In the genomic region with DNA sequence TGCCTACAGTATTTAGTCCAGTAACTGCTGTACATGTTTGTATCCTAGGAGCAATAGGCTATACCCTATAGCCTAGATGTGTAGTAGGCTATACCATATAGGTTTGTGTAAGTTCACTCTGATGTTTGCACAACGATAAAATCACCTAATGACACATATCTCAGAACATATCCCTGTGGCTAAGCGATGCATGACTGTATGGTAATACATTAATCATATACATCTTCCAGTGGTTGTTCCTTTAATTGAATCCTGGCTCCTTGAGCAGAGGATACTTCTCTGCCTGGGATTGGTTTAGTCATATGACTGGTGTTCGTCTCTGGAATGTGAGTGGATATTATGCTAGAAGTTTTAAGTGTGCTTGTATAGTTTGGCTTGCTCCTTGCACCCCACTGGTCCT, we compare ENCODE assay signal across 20 cellular contexts.
A peak's percentile ranks its signal among the peaks of the same experiment; 100 is the strongest.
DNase-seq lines count a peak whose midpoint lies in the region; ATAC-seq, FAIRE-seq and TF ChIP-seq lines count a peak whose summit lies in the region.
"Had no signal": no experiment of that assay in that cellular context is flagged by ENCODE, and none has a peak within 500 bp of the region (broad histone marks: within the 10 kb centered on the region; RNA-seq: fewer than 3 reads in every experiment).

No MANE protein-coding gene starts in this region.

- H3K4me1 ChIP-seq in PC-3 (ENCODE audit: insufficient read depth, low read length) (peaks cover 12% of the 10 kb centered on the region), foreskin keratinocyte (no peaks in the 10 kb centered on the region)

- TF ChIP-seq POLR2A in GM12891 (IDR thresholded peaks at IDR 0.05; ENCODE audit: low read depth, low read length) = no peak

- intact Hi-C loops in PC-3 (cut with micrococcal nuclease) = no loop called here

- peak overlapping the region; percentile 3; the same call in 1 of the 2 replicates for H3K4me2 ChIP-seq in PC-3 (ENCODE audit: low read length)
- H3K4me2 ChIP-seq: BLaER1, GM23338 had no signal

- H3F3A ChIP-seq in PC-3 (ENCODE audit: low read length, unreplicated experiment) = no peaks in the 10 kb centered on the region

- H3K9me2 ChIP-seq in PC-3 (replicated peaks; ENCODE audit: low read length) = no peaks in the 10 kb centered on the region

- H3K4me3 ChIP-seq in PC-3 (ENCODE audit: low read length) (no peak overlapping the region), bronchial epithelial cell (ENCODE audit: low read depth, low read length) (no peak overlapping the region)
- H3K4me3 ChIP-seq: BLaER1, GM23338 had no signal

- CTCF ChIA-PET in PC-3 (lab: Charles Lee) = no interaction called here

- H3K36me3 ChIP-seq in PC-3 (ENCODE audit: low read depth, low read length) = no peaks in the 10 kb centered on the region
- no peaks in the 10 kb centered on the region for H3K36me3 ChIP-seq in bronchial epithelial cell (ENCODE audit: control insufficient read depth, insufficient read depth, low read length)
- H3K36me3 ChIP-seq: BLaER1 had no signal

- ATAC-seq in PC-3 = peak; percentile 86
- peak; percentile 64 for ATAC-seq in foreskin keratinocyte
- ATAC-seq in GM21786 (IDR thresholded peaks at IDR 0.05; ENCODE audit: unreplicated experiment) = no peak
- ATAC-seq: GM23338, HCT116, HepG2 had no signal

- H3K79me2 ChIP-seq in PC-3 (ENCODE audit: low read length) = no peaks in the 10 kb centered on the region

- H3K27ac ChIP-seq in PC-3 (ENCODE audit: low read length) (0 out of 2 replicates have a peak overlapping the region, but pooled peaks have one; percentile 9), foreskin keratinocyte (no peak overlapping the region)
- H3K27ac ChIP-seq: BLaER1, HL-60 had no signal

- TF ChIP-seq CTCF in PC-3 (conservative IDR thresholded peaks at IDR 0.05; ENCODE audit: low read depth, low read length) = no peak
- no peak for TF ChIP-seq CTCF in bronchial epithelial cell (IDR thresholded peaks at IDR 0.05; ENCODE audit: insufficient read depth, low read length, severe bottlenecking)
- no peak for TF ChIP-seq CTCF in foreskin keratinocyte (conservative IDR thresholded peaks at IDR 0.05)

- no TSS peak for BruUV-seq in PC-3 (replicated peaks; lab: Mats Ljungman, UMichigan)

- FAIRE-seq in GM12891 (lab: Jason Lieb, UNC) (peak; percentile 50), bronchial epithelial cell (lab: Jason Lieb, UNC) (no peak)
- FAIRE-seq: GM19239, H54, HepG2 had no signal

- H2AFZ ChIP-seq in PC-3 (ENCODE audit: low read length) = no peak overlapping the region
- H2AFZ ChIP-seq: GM23338 had no signal

- H4K20me1 ChIP-seq in PC-3 (ENCODE audit: low read length) = no peaks in the 10 kb centered on the region
- H4K20me1 ChIP-seq: BLaER1 had no signal

- peaks cover 7% of the 10 kb centered on the region; the same call in 1 of the 2 replicates for H3K9me3 ChIP-seq in PC-3 (ENCODE audit: low read length)

- H3K27me3 ChIP-seq in PC-3 (ENCODE audit: low read length) (no peaks in the 10 kb centered on the region), bronchial epithelial cell (ENCODE audit: control insufficient read depth, insufficient read depth, low read length) (no peaks in the 10 kb centered on the region), foreskin keratinocyte (no peaks in the 10 kb centered on the region)
- H3K27me3 ChIP-seq: BLaER1 had no signal

- DNase-seq in GM12891 (ENCODE audit: insufficient read length, low spot score) = no peak
- peak; percentile 84 for DNase-seq in PC-3
- peak; percentile 56 for DNase-seq in bronchial epithelial cell (ENCODE audit: low read depth)
- peak; percentile 13 to 32 for DNase-seq in foreskin keratinocyte
- DNase-seq in SW 1271 (lab: John Stamatoyannopoulos, UW) = no peak
- no peak for DNase-seq in T-helper 9 cell
- DNase-seq: 8988T; CD4-positive, alpha-beta memory T cell; DMS153; DMS79; GF-D8; HFFc6 had no signal

- POLR2A ChIA-PET in PC-3 (lab: Charles Lee; ENCODE audit: unreplicated experiment) = interaction anchor here (0.6 kb wide), 1 partner anchor 217 kb away, joined by 4 read pairs; no protein-coding TSS in a partner anchor

- no peak overlapping the region for H3K9ac ChIP-seq in PC-3 (ENCODE audit: low read length)
- H3K9ac ChIP-seq: BLaER1 had no signal

TF ChIP-seq in GM12891, 5 proteins besides CTCF, POLR2A, EP300 and RAD21:
- TF ChIP-seq SPI1 (IDR thresholded peaks at IDR 0.05; ENCODE audit: low read depth, low read length) (no peak), TAF1 (IDR thresholded peaks at IDR 0.05; ENCODE audit: low read depth, low read length) (no peak), PAX5 (IDR thresholded peaks at IDR 0.05; ENCODE audit: insufficient read depth, low read length, severe bottlenecking) (no peak)

Comparison
In these comparisons a context has a peak if more than half of its experiments do, and no peak if none do; other contexts are left out.
1. DNase-seq: peak in PC-3 (single experiment), bronchial epithelial cell (single experiment) and foreskin keratinocyte (2 of 2); none in GM12891 (single experiment), SW 1271 (0 of 2) and T-helper 9 cell (single experiment).